Comparison of ENCODE assay signal across 8 cellular contexts in genomic region chr17:64965226-64965625, GRCh38. TPM values are rescaled to one million over a fixed set of nuclear protein-coding genes. Genes with fewer than 3 reads are reported as not detected.
DNase-seq lines count a peak whose midpoint lies in the region; ATAC-seq, FAIRE-seq and TF ChIP-seq lines count a peak whose summit lies in the region.
"Not testable (repeated sequence)": the region's sequence is repeated elsewhere in the genome, so short reads cannot be mapped to it uniquely, and the experiment has no call there.

No MANE protein-coding gene starts in this region.

- TF ChIP-seq EP300 in K562 (IDR thresholded peaks at IDR 0.05; ENCODE audit: low read length) = not testable (repeated sequence)

- not testable (repeated sequence) for H3K9me1 ChIP-seq in K562 (ENCODE audit: control insufficient read depth, insufficient read depth, low read length)

- TF ChIP-seq CTCF in OCI-LY1 (IDR thresholded peaks at IDR 0.05; ENCODE audit: low read length); activated B cell treated with CpG ODN at 0.5 μM for 24 hours (IDR thresholded peaks at IDR 0.05); K562 (IDR thresholded peaks at IDR 0.05 in 2 of 3, conservative IDR thresholded peaks at IDR 0.05 in 1 of 3; ENCODE audit: insufficient read depth in 2 of 3, low read depth in 1 of 3, low read length in 3 of 3); neural progenitor cell (IDR thresholded peaks at IDR 0.05); testis (IDR thresholded peaks at IDR 0.05): not testable (repeated sequence)

- H3K4me1 ChIP-seq in HUES48 (ENCODE audit: control insufficient read depth, insufficient read depth, low read length); neural progenitor cell; testis: not testable (repeated sequence)
- H3K4me1 ChIP-seq in OCI-LY1 (ENCODE audit: insufficient read depth, low read length, severe bottlenecking) (peaks cover 81% of the 10 kb centered on the region), K562 (replicated peaks in 1 of 2; ENCODE audit: control insufficient read depth in 2 of 2, insufficient read depth in 2 of 2, low read length in 2 of 2) (peaks cover 6 to 11% of the 10 kb centered on the region in 2 experiments)

- in situ Hi-C loops in K562 (cut with MboI) = loop anchor here (10.0 to 25.0 kb wide), 3 partner anchors 230 to 653 kb away; no protein-coding TSS in a partner anchor

- ATAC-seq in activated B cell treated with CpG ODN at 0.5 μM for 24 hours (ENCODE audit: low read depth) = not testable (repeated sequence)
- ATAC-seq in K562 = peak; percentile 75

- WGBS in K562 (ENCODE audit: insufficient coverage, low coverage, missing lambda C conversion rate) = 13% methylated on average over 5 of the region's 5 CpGs
- WGBS in testis, 2 donors = 59 to 75% methylated on average over 5 of the region's 5 CpGs

- H3K9me2 ChIP-seq in OCI-LY1 (ENCODE audit: low read depth, low read length) = not testable (repeated sequence)

- not testable (repeated sequence) for H2AFZ ChIP-seq in OCI-LY1 (ENCODE audit: low read length); neural progenitor cell (replicated peaks)
- peak overlapping the region; percentile 87 for H2AFZ ChIP-seq in K562 (ENCODE audit: low read depth, low read length)

- H3K9me3 Mint-ChIP-seq in activated B cell treated with CpG ODN at 0.5 μM for 24 hours, neural progenitor cell: not testable (repeated sequence)

- H3K4me3 Mint-ChIP-seq in activated B cell treated with CpG ODN at 0.5 μM for 24 hours = peak overlapping the region; percentile 32
- peak overlapping the region; percentile 82 for H3K4me3 Mint-ChIP-seq in neural progenitor cell

- TF ChIP-seq RAD21 in K562 (CRISPR knock-in tag; conservative IDR thresholded peaks at IDR 0.05 in 1 of 2, IDR thresholded peaks at IDR 0.05 in 1 of 2) = 0 out of 4 replicates have a peak, but pooled peaks of 1 of the 2 experiments have one; percentile 11

- not testable (repeated sequence) for H3F3A ChIP-seq in OCI-LY1 (ENCODE audit: insufficient read depth, low read length); neural progenitor cell (ENCODE audit: low read depth)

- H3K27ac Mint-ChIP-seq in activated B cell treated with CpG ODN at 0.5 μM for 24 hours (peak overlapping the region; percentile 84), neural progenitor cell (peak overlapping the region; percentile 96)

- H3K36me3 Mint-ChIP-seq in activated B cell treated with CpG ODN at 0.5 μM for 24 hours (ENCODE audit: low read depth); neural progenitor cell: not testable (repeated sequence)

- H3K27me3 ChIP-seq in HUES48 (ENCODE audit: control insufficient read depth, insufficient read depth, low read length); OCI-LY1 (ENCODE audit: insufficient read depth, low read length); K562 (ENCODE audit: control insufficient read depth in 2 of 2, insufficient read depth in 2 of 2, low read length in 2 of 2); testis: not testable (repeated sequence)
- H3K27me3 ChIP-seq in neural progenitor cell = peaks cover 22% of the 10 kb centered on the region

- not testable (repeated sequence) for H3K9me3 ChIP-seq in HUES48 (ENCODE audit: control insufficient read depth, insufficient read depth, low read length); OCI-LY1 (ENCODE audit: low read length); K562 (replicated peaks; ENCODE audit: control insufficient read depth, insufficient read depth, low read depth, low read length); neural progenitor cell (ENCODE audit: low read depth); testis

- H3K4me1 Mint-ChIP-seq in activated B cell treated with CpG ODN at 0.5 μM for 24 hours (peaks cover 74% of the 10 kb centered on the region), neural progenitor cell (peaks cover 27% of the 10 kb centered on the region)

- not testable (repeated sequence) for H3K9ac ChIP-seq in HUES48 (ENCODE audit: low read depth, low read length); neural progenitor cell
- H3K9ac ChIP-seq in OCI-LY1 (ENCODE audit: low read length) (peak overlapping the region; percentile 51), K562 (ENCODE audit: insufficient read depth in 1 of 2, low read depth in 2 of 2, low read length in 2 of 2) (peak overlapping the region; percentile 51 to 61; a peak in 2 of 4 replicates)

- H3K79me2 ChIP-seq in OCI-LY1 (ENCODE audit: insufficient read depth, low read length); K562 (ENCODE audit: control insufficient read depth, insufficient read depth, low read length); neural progenitor cell (ENCODE audit: low read depth): not testable (repeated sequence)

- intact Hi-C loops in activated B cell treated with CpG ODN at 0.5 μM for 24 hours (cut with micrococcal nuclease) = loop anchor here (2.0 to 10.0 kb wide), 2 partner anchors 46 to 1200 kb away; partner anchors contain the start of gene LRRC37A3
- intact Hi-C loops in K562 (cut with micrococcal nuclease) = loop anchor here (10.0 kb wide), 1 partner anchor 140 kb away; no protein-coding TSS in a partner anchor
- intact Hi-C loops in testis (cut with DNase I; ENCODE audit: low total_unique reads) = not testable (repeated sequence)

- BruUV-seq in K562 (replicated peaks; lab: Mats Ljungman, UMichigan) = not testable (repeated sequence)

- H3K4me3 ChIP-seq in HUES48 (ENCODE audit: low read depth, low read length) (peak overlapping the region; percentile 50), OCI-LY1 (ENCODE audit: low read depth, low read length, poor library complexity, severe bottlenecking) (peak overlapping the region; percentile 41), K562 (peak overlapping the region; percentile 23; the same call in 1 of the 2 replicates), iPS-11a (ENCODE audit: low read depth, low read length) (peak overlapping the region; percentile 13), testis (peak overlapping the region; percentile 22 to 60)
- H3K4me3 ChIP-seq in neural progenitor cell = not testable (repeated sequence)

- CTCF ChIA-PET in activated B cell treated with CpG ODN at 0.5 μM for 24 hours (lab: Charles Lee) = interaction anchor here (0.7 to 1.0 kb wide), 4 partner anchors 20 to 135 kb away, joined by 3 to 9 read pairs (median 3); no protein-coding TSS in a partner anchor
- CTCF ChIA-PET in K562 (lab: Yijun Ruan, JAX; ENCODE audit: low intra/inter-chr PET ratio) = not testable (repeated sequence)

- not testable (repeated sequence) for H3K36me3 ChIP-seq in HUES48 (ENCODE audit: control insufficient read depth, insufficient read depth, low read length); OCI-LY1 (ENCODE audit: insufficient read depth, low read length); K562 (ENCODE audit: control insufficient read depth, insufficient read depth, low read length); neural progenitor cell; testis (ENCODE audit: low read depth, missing control alignments)

- not testable (repeated sequence) for TF ChIP-seq POLR2A in K562 (conservative IDR thresholded peaks at IDR 0.05); testis (IDR thresholded peaks at IDR 0.05)

- DNase-seq in COLO668 (lab: John Stamatoyannopoulos, UW; ENCODE audit: unreplicated experiment) = peak; percentile 2
- DNase-seq in activated B cell treated with CpG ODN at 0.5 μM for 24 hours; neural progenitor cell (ENCODE audit: low spot score); testis: not testable (repeated sequence)
- peak in 1 of 4 experiments; percentile 57 for DNase-seq in K562 (ENCODE audit: extremely low read depth in 1 of 4, low spot score in 3 of 4)

- not testable (repeated sequence) for H3K27ac ChIP-seq in HUES48 (ENCODE audit: low read depth, low read length); neural progenitor cell; testis
- H3K27ac ChIP-seq in OCI-LY1 (ENCODE audit: low read depth, low read length, poor library complexity, severe bottlenecking) (peak overlapping the region; percentile 97), K562 (ENCODE audit: extremely low read depth, low read depth, low read length) (peak overlapping the region; percentile 57)

- H3K27me3 Mint-ChIP-seq in activated B cell treated with CpG ODN at 0.5 μM for 24 hours; neural progenitor cell (ENCODE audit: insufficient read depth, low read depth): not testable (repeated sequence)

- POLR2A ChIA-PET in activated B cell treated with CpG ODN at 0.5 μM for 24 hours (lab: Charles Lee) = interaction anchor here (0.5 to 3.4 kb wide), 6 partner anchors 10 to 190 kb away, joined by 3 to 32 read pairs (median 13); partner anchors contain the start of gene GNA13
- POLR2A ChIA-PET in K562 (lab: Yijun Ruan, JAX) = interaction anchor here (0.6 to 1.4 kb wide), 4 partner anchors 10 to 852 kb away, joined by 3 to 6 read pairs (median 4); no protein-coding TSS in a partner anchor

- not testable (repeated sequence) for FAIRE-seq in K562 (lab: Jason Lieb, UNC)

- peak overlapping the region; percentile 57 for H3K4me2 ChIP-seq in OCI-LY1 (ENCODE audit: low read length)
- peak overlapping the region; percentile 67 for H3K4me2 ChIP-seq in K562 (ENCODE audit: insufficient read depth, low read length)
- H3K4me2 ChIP-seq in neural progenitor cell = not testable (repeated sequence)

- not testable (repeated sequence) for H4K20me1 ChIP-seq in OCI-LY1 (ENCODE audit: insufficient read depth, low read length); K562 (replicated peaks; ENCODE audit: control insufficient read depth, insufficient read depth, low read length); neural progenitor cell (ENCODE audit: low read depth)

RNA-seq across cellular contexts. Expression of gene LRRC37A3, which starts 45.9 kb away (rescaled TPM):
- 28.4 and 38.2 TPM in 2 replicates for total RNA-seq in activated B cell treated with CpG ODN at 0.5 μM for 24 hours
- 41.7 and 83.3 TPM in 2 replicates for total RNA-seq in K562 (2011; cell fraction: chromatin; rRNA removed; ENCODE audit: low replicate concordance)
- total RNA-seq in K562 (2011; cell fraction: nucleolus; rRNA removed) = 27.2 and 27.9 TPM in 2 replicates
- total RNA-seq in K562 (2011; cell fraction: nucleoplasm; rRNA removed) = 50.4 and 79.2 TPM in 2 replicates
- 2.4 and 2.7 TPM in 2 replicates for total RNA-seq in K562 (2014; rRNA removed)
- 3.7 and 4.3 TPM in 2 replicates for total RNA-seq in K562 (2014; rRNA removed; fragmentation: Illumina TruSeq; extraction: Trizol)
- total RNA-seq in K562 (2015; rRNA removed; fragmentation: Illumina TruSeq; extraction: Trizol) = 4.6 and 5.4 TPM in 2 replicates
- total RNA-seq in K562 (2021) = 3.6 and 5.9 TPM in 2 replicates
- polyA plus RNA-seq in K562 (2011; rRNA removed) = 1.9 and 2.2 TPM in 2 replicates
- 0.91 and 1.2 TPM in 2 replicates for polyA plus RNA-seq in K562 (2011; cell fraction: cytosol; rRNA removed)
- polyA plus RNA-seq in K562 (2011; cell fraction: nucleus; rRNA removed) = 3.4 and 4.8 TPM in 2 replicates
- polyA plus RNA-seq in K562 (2012) = 1.3 and 2.2 TPM in 2 replicates
- polyA plus RNA-seq in K562 (2014; fragmentation: Illumina TruSeq; extraction: Trizol) = 1.1 and 1.5 TPM in 2 replicates
- under 1 TPM; 0.14 to 0.66 TPM for polyA plus RNA-seq in K562 (2014; fragmentation: Nextera tagmentation; extraction: Ambion mirVana)
- polyA plus RNA-seq in K562 (2014; rRNA removed) = 2.0 and 4.2 TPM in 2 replicates
- polyA minus RNA-seq in K562 (2011; rRNA and poly(A)+ RNA removed) = 14.2 and 17.4 TPM in 2 replicates
- 1.7 and 4.7 TPM in 2 replicates for polyA minus RNA-seq in K562 (2011; cell fraction: cytosol; rRNA and poly(A)+ RNA removed)
- 7.4 and 15.3 TPM in 2 replicates for polyA minus RNA-seq in K562 (2011; cell fraction: nucleus; rRNA and poly(A)+ RNA removed)
- 5.4 and 5.6 TPM in 2 replicates for total RNA-seq in neural progenitor cell (ENCODE audit: low replicate concordance)
- 10 to 100 TPM; 20.4 to 39.5 TPM for total RNA-seq in testis
- polyA plus RNA-seq in testis (ENCODE audit: insufficient read depth, low read depth, low replicate concordance) = 41.8 TPM
